ENCODE assay signal across 15 cellular contexts in the genomic region with DNA sequence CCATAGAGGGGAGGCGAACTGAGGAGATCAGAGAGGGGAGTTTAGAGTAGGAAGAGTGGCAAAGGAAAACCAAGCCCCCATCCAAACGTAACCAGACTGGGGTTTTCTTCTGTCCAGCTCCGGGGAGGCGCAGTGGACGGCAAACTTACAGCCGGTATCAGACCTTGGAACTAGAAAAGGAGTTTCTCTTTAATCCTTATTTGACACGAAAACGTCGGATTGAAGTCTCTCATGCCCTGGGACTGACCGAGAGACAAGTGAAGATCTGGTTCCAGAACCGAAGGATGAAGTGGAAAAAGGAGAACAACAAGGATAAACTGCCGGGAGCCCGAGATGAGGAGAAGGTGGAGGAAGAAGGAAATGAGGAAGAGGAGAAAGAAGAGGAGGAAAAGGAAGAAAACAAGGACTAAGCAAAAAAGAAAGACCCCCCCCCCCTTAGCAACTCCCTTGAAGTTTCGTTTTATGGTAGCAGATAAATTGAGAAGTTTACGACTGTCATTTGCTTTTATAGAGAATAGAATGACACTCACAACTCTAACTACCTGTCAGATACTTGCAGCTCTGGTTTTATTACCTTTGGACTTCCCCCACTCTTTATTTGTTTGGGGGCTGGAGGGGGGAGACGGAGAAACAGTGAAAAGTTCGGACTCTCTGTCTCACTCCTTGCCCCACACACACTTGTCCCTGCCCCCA. TPM values are rescaled to one million over a fixed set of nuclear protein-coding genes. Genes with fewer than 3 reads are reported as not detected.
DNase-seq lines count a peak whose midpoint lies in the region; ATAC-seq and TF ChIP-seq lines count a peak whose summit lies in the region.
"Had no signal": no experiment of that assay in that cellular context is flagged by ENCODE, and none has a peak within 500 bp of the region (broad histone marks: within the 10 kb centered on the region; RNA-seq: fewer than 3 reads in every experiment).

No MANE protein-coding gene starts in this region.

- H3K4me3 ChIP-seq in DND-41 (ENCODE audit: low read depth in 1 of 2, low read length in 2 of 2) (no peak overlapping the region), Loucy (ENCODE audit: low read length, poor library complexity, severe bottlenecking) (peak overlapping the region; percentile 61), epithelial cell of proximal tubule (ENCODE audit: low read depth, low read length) (peak overlapping the region; percentile 61), skeletal muscle satellite cell (ENCODE audit: low read length) (peak overlapping the region; percentile 87)
- H3K4me3 ChIP-seq: prostate gland had no signal

- peaks cover 4% of the 10 kb centered on the region for H3K4me1 ChIP-seq in DND-41 (ENCODE audit: insufficient read depth, low read length)
- peaks cover 55% of the 10 kb centered on the region for H3K4me1 ChIP-seq in Loucy (ENCODE audit: insufficient read depth, low read length, poor library complexity, severe bottlenecking)
- peaks cover 77% of the 10 kb centered on the region for H3K4me1 ChIP-seq in skeletal muscle satellite cell (ENCODE audit: control insufficient read depth, insufficient read depth, low read length)
- H3K4me1 ChIP-seq: prostate gland had no signal

- DNase-seq in DND-41, result no peak
- DNase-seq in epithelial cell of proximal tubule (ENCODE audit: low read depth), result no peak
- DNase-seq in DMS53 treated with DMSO at 0.1 percent for 48 hours (lab: John Stamatoyannopoulos, UW; ENCODE audit: unreplicated experiment), result no peak
- DNase-seq in glutamatergic neuron, result no peak
- DNase-seq in middle frontal gyrus (ENCODE audit: extremely low spot score, low spot score), result no peak
- DNase-seq in effector CD8-positive, alpha-beta T cell (lab: John Stamatoyannopoulos, UW), result no peak
- DNase-seq: activated CD8-positive, alpha-beta memory T cell treated with anti-CD3 and anti-CD28 coated beads, Interleukin-2, amount 10 ng/mL, durations not matched to agents 7 days and 5 days; activated naive CD4-positive, alpha-beta T cell treated with anti-CD3 and anti-CD28 coated beads for 36 hours; central memory CD4-positive, alpha-beta T cell; IMR-90; islet precursor cell; NCI-H1436 had no signal

- peaks cover 46% of the 10 kb centered on the region for H3K27me3 Mint-ChIP-seq in glutamatergic neuron (ENCODE audit: unreplicated experiment)

- no peak for TF ChIP-seq CTCF in DND-41 (IDR thresholded peaks at IDR 0.05; ENCODE audit: borderline replicate concordance, extremely low read depth, low read length, poor library complexity, severe bottlenecking)
- no peak for TF ChIP-seq CTCF in Loucy (conservative IDR thresholded peaks at IDR 0.05; ENCODE audit: low read length)
- TF ChIP-seq CTCF in epithelial cell of proximal tubule (conservative IDR thresholded peaks at IDR 0.05; ENCODE audit: low read depth, low read length), result no peak
- no peak for TF ChIP-seq CTCF in glutamatergic neuron (IDR thresholded peaks at IDR 0.05; ENCODE audit: partially characterized antibody, unreplicated experiment)

- H3K9me3 Mint-ChIP-seq in glutamatergic neuron (ENCODE audit: unreplicated experiment), result peaks cover 4% of the 10 kb centered on the region
- H3K9me3 Mint-ChIP-seq: activated naive CD4-positive, alpha-beta T cell treated with anti-CD3 and anti-CD28 coated beads for 36 hours had no signal

- no peak overlapping the region for H3K27ac ChIP-seq in DND-41 (ENCODE audit: low read length)
- H3K27ac ChIP-seq: prostate gland had no signal

- H3K79me2 ChIP-seq in DND-41 (ENCODE audit: insufficient read depth, low read length), result no peaks in the 10 kb centered on the region
- H3K79me2 ChIP-seq in Loucy (ENCODE audit: insufficient read depth, low read length), result 0 out of 2 replicates have a peak, but pooled peaks cover 4% of the 10 kb centered on the region

- H3K27me3 ChIP-seq in DND-41 (ENCODE audit: insufficient read depth, low read length, poor library complexity) (peaks cover 81% of the 10 kb centered on the region), Loucy (ENCODE audit: insufficient read depth, low read length, poor library complexity, severe bottlenecking) (no peaks in the 10 kb centered on the region), skeletal muscle satellite cell (ENCODE audit: control insufficient read depth, insufficient read depth, low read length) (no peaks in the 10 kb centered on the region)

- H3K36me3 Mint-ChIP-seq in glutamatergic neuron (ENCODE audit: unreplicated experiment), result no peaks in the 10 kb centered on the region

- ATAC-seq in DND-41 (ENCODE audit: insufficient read depth, low read depth), result no peak
- ATAC-seq: activated CD8-positive, alpha-beta memory T cell treated with anti-CD3 and anti-CD28 coated beads, Interleukin-2, amount 10 ng/mL, durations not matched to agents 7 days and 5 days had no signal

- no peak overlapping the region for H3K4me2 ChIP-seq in DND-41 (ENCODE audit: insufficient read depth, low read length)
- peak overlapping the region; percentile 86 for H3K4me2 ChIP-seq in Loucy (ENCODE audit: low read depth, low read length, poor library complexity, severe bottlenecking)
- H3K4me2 ChIP-seq in skeletal muscle satellite cell (ENCODE audit: low read length), result peak overlapping the region; percentile 96

- H3K9ac ChIP-seq in DND-41 (ENCODE audit: low read depth, low read length), result no peak overlapping the region
- peak overlapping the region; percentile 61 for H3K9ac ChIP-seq in Loucy (ENCODE audit: low read depth, low read length, poor library complexity, severe bottlenecking)
- peak overlapping the region; percentile 91 for H3K9ac ChIP-seq in skeletal muscle satellite cell (ENCODE audit: low read depth, low read length)

- H2AFZ ChIP-seq in DND-41 (ENCODE audit: low read depth, low read length) (0 out of 2 replicates have a peak overlapping the region, but pooled peaks have one; percentile 26), Loucy (ENCODE audit: low read length) (peak overlapping the region; percentile 32; the same call in 1 of the 2 replicates)

- H3K9me3 ChIP-seq in DND-41 (ENCODE audit: insufficient read depth, low read length, severe bottlenecking) (no peaks in the 10 kb centered on the region), Loucy (ENCODE audit: insufficient read depth, low read depth, low read length) (no peaks in the 10 kb centered on the region), skeletal muscle satellite cell (replicated peaks; ENCODE audit: low read length) (no peaks in the 10 kb centered on the region)
- H3K9me3 ChIP-seq: prostate gland had no signal

- no peaks in the 10 kb centered on the region for H3K9me2 ChIP-seq in Loucy (replicated peaks; ENCODE audit: low read depth, low read length)

- no peaks in the 10 kb centered on the region for H3F3A ChIP-seq in Loucy (ENCODE audit: low read depth)

- no peak overlapping the region for H3K4me3 Mint-ChIP-seq in glutamatergic neuron (ENCODE audit: unreplicated experiment)
- H3K4me3 Mint-ChIP-seq: activated CD8-positive, alpha-beta memory T cell treated with anti-CD3 and anti-CD28 coated beads, Interleukin-2, amount 10 ng/mL, durations not matched to agents 7 days and 5 days; activated naive CD4-positive, alpha-beta T cell treated with anti-CD3 and anti-CD28 coated beads for 36 hours had no signal

- H4K20me1 ChIP-seq in DND-41 (ENCODE audit: insufficient read depth, low read length) (no peaks in the 10 kb centered on the region), Loucy (ENCODE audit: insufficient read depth, low read length, poor library complexity, severe bottlenecking) (no peaks in the 10 kb centered on the region)

- H3K36me3 ChIP-seq in DND-41 (ENCODE audit: insufficient read depth, low read length) (no peaks in the 10 kb centered on the region), Loucy (ENCODE audit: insufficient read depth, low read length) (no peaks in the 10 kb centered on the region), skeletal muscle satellite cell (ENCODE audit: insufficient read depth, low read length) (peaks cover 2% of the 10 kb centered on the region)
- H3K36me3 ChIP-seq: prostate gland had no signal

- H3K4me1 Mint-ChIP-seq in glutamatergic neuron (ENCODE audit: low read depth, unreplicated experiment), result no peaks in the 10 kb centered on the region

- H3K27ac Mint-ChIP-seq in glutamatergic neuron (ENCODE audit: unreplicated experiment), result no peak overlapping the region
- H3K27ac Mint-ChIP-seq: activated CD8-positive, alpha-beta memory T cell treated with anti-CD3 and anti-CD28 coated beads, Interleukin-2, amount 10 ng/mL, durations not matched to agents 7 days and 5 days; activated naive CD4-positive, alpha-beta T cell treated with anti-CD3 and anti-CD28 coated beads for 36 hours had no signal

RNA-seq across cellular contexts. Expression of gene HOXC8, which starts 2.3 kb away (rescaled TPM):
- total RNA-seq in epithelial cell of proximal tubule, result 1.3 and 1.4 TPM in 2 replicates
- total RNA-seq in skeletal muscle satellite cell (2012; rRNA removed), result 3.1 and 4.8 TPM in 2 replicates
- total RNA-seq in glutamatergic neuron (ENCODE audit: unreplicated experiment), result not detected
- total RNA-seq: activated CD8-positive, alpha-beta memory T cell treated with anti-CD3 and anti-CD28 coated beads, Interleukin-2, amount 10 ng/mL, durations not matched to agents 7 days and 5 days; activated naive CD4-positive, alpha-beta T cell treated with anti-CD3 and anti-CD28 coated beads for 36 hours had no signal

RNA-seq across cellular contexts. Expression of gene HOXC9, which starts 11.2 kb away (rescaled TPM):
- total RNA-seq in epithelial cell of proximal tubule, result 9.9 and 11.0 TPM in 2 replicates
- 4.1 and 7.6 TPM in 2 replicates for total RNA-seq in skeletal muscle satellite cell (2012; rRNA removed)
- not detected for total RNA-seq in glutamatergic neuron (ENCODE audit: unreplicated experiment)
- total RNA-seq: activated CD8-positive, alpha-beta memory T cell treated with anti-CD3 and anti-CD28 coated beads, Interleukin-2, amount 10 ng/mL, durations not matched to agents 7 days and 5 days; activated naive CD4-positive, alpha-beta T cell treated with anti-CD3 and anti-CD28 coated beads for 36 hours; IMR-90 had no signal

RNA-seq across cellular contexts. Expression of gene HOXC6, which starts 17.1 kb away (rescaled TPM):
- total RNA-seq in epithelial cell of proximal tubule, result 2.7 and 3.2 TPM in 2 replicates
- 2.5 and 4.6 TPM in 2 replicates for total RNA-seq in skeletal muscle satellite cell (2012; rRNA removed)
- 0.32 TPM for total RNA-seq in glutamatergic neuron (ENCODE audit: unreplicated experiment)
- total RNA-seq: activated CD8-positive, alpha-beta memory T cell treated with anti-CD3 and anti-CD28 coated beads, Interleukin-2, amount 10 ng/mL, durations not matched to agents 7 days and 5 days; activated naive CD4-positive, alpha-beta T cell treated with anti-CD3 and anti-CD28 coated beads for 36 hours; IMR-90 had no signal

RNA-seq across cellular contexts. Expression of gene HOXC5, which starts 21.7 kb away (rescaled TPM):
- total RNA-seq in epithelial cell of proximal tubule (0.80 and 1.2 TPM in 2 replicates), glutamatergic neuron (ENCODE audit: unreplicated experiment) (not detected)
- 1.1 and 1.3 TPM in 2 replicates for total RNA-seq in skeletal muscle satellite cell (2012; rRNA removed)
- total RNA-seq: activated CD8-positive, alpha-beta memory T cell treated with anti-CD3 and anti-CD28 coated beads, Interleukin-2, amount 10 ng/mL, durations not matched to agents 7 days and 5 days; activated naive CD4-positive, alpha-beta T cell treated with anti-CD3 and anti-CD28 coated beads for 36 hours; IMR-90 had no signal

RNA-seq across cellular contexts. Expression of gene HOXC10, which starts 26.2 kb away (rescaled TPM):
- total RNA-seq in epithelial cell of proximal tubule (9.5 and 15.7 TPM in 2 replicates), glutamatergic neuron (ENCODE audit: unreplicated experiment) (not detected)
- 1.8 and 3.7 TPM in 2 replicates for total RNA-seq in skeletal muscle satellite cell (2012; rRNA removed)
- total RNA-seq: activated CD8-positive, alpha-beta memory T cell treated with anti-CD3 and anti-CD28 coated beads, Interleukin-2, amount 10 ng/mL, durations not matched to agents 7 days and 5 days; activated naive CD4-positive, alpha-beta T cell treated with anti-CD3 and anti-CD28 coated beads for 36 hours; IMR-90 had no signal

Comparison
In these comparisons a context has a peak if more than half of its experiments do, and no peak if none do; other contexts are left out.
1. H3K4me3 ChIP-seq: peak in Loucy (single experiment), epithelial cell of proximal tubule (single experiment) and skeletal muscle satellite cell (single experiment); none in DND-41 (0 of 2).